8 cellular contexts compared by ENCODE assay signal in the genomic region with DNA sequence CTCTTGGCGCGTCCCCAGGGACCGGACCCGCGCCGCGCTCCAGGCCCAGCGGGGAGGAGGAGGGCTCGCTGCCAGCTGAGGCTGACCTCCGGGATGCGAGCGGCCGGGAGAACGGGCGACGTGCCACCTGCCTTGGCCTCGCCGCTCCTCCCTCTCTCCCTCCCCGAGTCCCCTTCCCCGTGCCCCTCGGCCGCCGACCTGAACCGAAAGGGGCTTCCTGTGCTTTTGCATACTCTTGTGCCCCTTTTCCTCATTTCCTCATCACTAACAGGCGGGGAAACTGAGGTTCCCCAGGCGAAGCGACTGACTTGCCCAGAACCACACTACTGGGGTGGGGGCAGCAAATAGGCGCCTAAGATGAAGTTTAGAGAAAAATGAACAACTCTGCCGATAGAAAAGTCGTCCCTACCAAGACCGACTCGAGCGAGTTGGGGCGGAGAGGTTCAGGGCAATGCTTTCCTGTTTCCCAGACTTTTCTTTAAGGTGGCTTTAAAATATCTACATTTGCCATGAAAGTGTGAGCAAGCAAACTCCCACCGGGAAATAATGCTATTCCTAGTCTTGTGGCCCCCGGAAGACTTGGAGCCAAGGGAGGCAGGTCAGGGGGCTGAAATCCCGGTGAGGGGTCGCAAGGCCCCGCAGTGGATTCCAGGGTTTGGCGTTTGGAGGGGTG. TPM values are rescaled to one million over a fixed set of nuclear protein-coding genes. Genes with fewer than 3 reads are reported as not detected.
DNase-seq lines count a peak whose midpoint lies in the region; ATAC-seq, FAIRE-seq and TF ChIP-seq lines count a peak whose summit lies in the region.

No MANE protein-coding gene starts in this region.

- H3K36me3 Mint-ChIP-seq in CD4-positive, CD25-positive, alpha-beta regulatory T cell, result peaks cover 8% of the 10 kb centered on the region
- H3K36me3 Mint-ChIP-seq in HFFc6 (ENCODE audit: low read depth), result peaks cover 35% of the 10 kb centered on the region

- FAIRE-seq in pancreas (lab: Jason Lieb, UNC), result no peak

- H3K4me1 Mint-ChIP-seq in CD4-positive, CD25-positive, alpha-beta regulatory T cell, result peaks cover 29 to 76% (median 55%) of the 10 kb centered on the region in 4 donors
- H3K4me1 Mint-ChIP-seq in HFFc6 (ENCODE audit: low read depth), result peaks cover 70% of the 10 kb centered on the region

- intact Hi-C loops in pancreas (cut with DNase I), result loop anchor here in 2 of 3 donors (5.0 to 10.0 kb wide), 3 partner anchors 54 to 133 kb away; no protein-coding TSS in a partner anchor

- peaks cover 25% of the 10 kb centered on the region for H3K36me3 ChIP-seq in CD4-positive, CD25-positive, alpha-beta regulatory T cell (ENCODE audit: control insufficient read depth, insufficient read depth, low read length)
- peaks cover 26% of the 10 kb centered on the region for H3K36me3 ChIP-seq in WERI-Rb-1
- peaks cover 0 to 30% (median 11%) of the 10 kb centered on the region in 3 donors for H3K36me3 ChIP-seq in pancreas

- TF ChIP-seq CTCF in HFFc6 (IDR thresholded peaks at IDR 0.05) (no peak), WERI-Rb-1 (IDR thresholded peaks at IDR 0.05; ENCODE audit: low read depth, low read length) (no peak), fibroblast of pulmonary artery (IDR thresholded peaks at IDR 0.05; ENCODE audit: low read length, missing control alignments) (no peak), pancreas (IDR thresholded peaks at IDR 0.05) (no peak)

- peaks cover 0 to 2% (median 0%) of the 10 kb centered on the region in 7 donors for H3K9me3 Mint-ChIP-seq in CD4-positive, CD25-positive, alpha-beta regulatory T cell
- peaks cover 37% of the 10 kb centered on the region for H3K9me3 Mint-ChIP-seq in HFFc6

- H3K27me3 Mint-ChIP-seq in CD4-positive, CD25-positive, alpha-beta regulatory T cell, result peaks cover 15% of the 10 kb centered on the region
- peaks cover 43% of the 10 kb centered on the region for H3K27me3 Mint-ChIP-seq in HFFc6 (ENCODE audit: insufficient read depth)

- WGBS in pancreas, 2 donors, result 0 to 1% methylated on average over 33 to 40 of the region's 40 CpGs

- peak overlapping the region; percentile 84 for H3K4me3 ChIP-seq in CD4-positive, CD25-positive, alpha-beta regulatory T cell (ENCODE audit: low read depth, low read length)
- H3K4me3 ChIP-seq in WERI-Rb-1 (ENCODE audit: low read depth, low read length) (peak overlapping the region; percentile 87), fibroblast of pulmonary artery (replicated peaks; ENCODE audit: low read depth, low read length) (peak overlapping the region; percentile 47), pancreas (peak overlapping the region in 3 of 4 donors; percentile 64 to 100 (median 90))

- no peaks in the 10 kb centered on the region for H3K27me3 ChIP-seq in CD4-positive, CD25-positive, alpha-beta regulatory T cell (ENCODE audit: control insufficient read depth, insufficient read depth, low read length)
- H3K27me3 ChIP-seq in WERI-Rb-1 (ENCODE audit: insufficient read depth, low read depth, severe bottlenecking) (no peaks in the 10 kb centered on the region), pancreas (no peaks in the 10 kb centered on the region)

- H3K4me3 Mint-ChIP-seq in CD4-positive, CD25-positive, alpha-beta regulatory T cell, result peak overlapping the region; percentile 94 to 99 (median 96)
- H3K4me3 Mint-ChIP-seq in HFFc6, result peak overlapping the region; percentile 99

- no peaks in the 10 kb centered on the region for H3K9me3 ChIP-seq in CD4-positive, CD25-positive, alpha-beta regulatory T cell (ENCODE audit: control insufficient read depth in 2 of 2, low read length in 2 of 2)
- H3K9me3 ChIP-seq in WERI-Rb-1 (ENCODE audit: severe bottlenecking) (no peaks in the 10 kb centered on the region), pancreas (no peaks in the 10 kb centered on the region)

- DNase-seq in CD4-positive, CD25-positive, alpha-beta regulatory T cell, result peak in 1 of 3 donors; percentile 53
- no peak for DNase-seq in HFFc6
- DNase-seq in WERI-Rb-1, result no peak
- no peak for DNase-seq in fibroblast of pulmonary artery (ENCODE audit: low read depth)
- no peak for DNase-seq in pancreas
- no peak for DNase-seq in NCI-H526 treated with DMSO at 0.1 percent for 48 hours (lab: John Stamatoyannopoulos, UW)
- no peak for DNase-seq in NCI-H446 (lab: John Stamatoyannopoulos, UW)
- no peak for DNase-seq in stimulated activated CD4-positive, alpha-beta T cell treated with anti-CD3 and anti-CD28 coated beads, Interleukin-15, amount 100 ng/mL, for 24 hours

- no peak for ATAC-seq in CD4-positive, CD25-positive, alpha-beta regulatory T cell (ENCODE audit: low read depth in 2 of 2)
- ATAC-seq in pancreas, result peak in 2 of 4 donors; percentile 0

- H3K4me1 ChIP-seq in CD4-positive, CD25-positive, alpha-beta regulatory T cell (ENCODE audit: control insufficient read depth, insufficient read depth, low read length, poor library complexity, severe bottlenecking), result peaks cover 60% of the 10 kb centered on the region
- H3K4me1 ChIP-seq in pancreas, result peaks cover 0 to 31% (median 11%) of the 10 kb centered on the region in 3 donors

- H3K27ac Mint-ChIP-seq in CD4-positive, CD25-positive, alpha-beta regulatory T cell, result peak overlapping the region; percentile 97 to 100 (median 100)
- H3K27ac Mint-ChIP-seq in HFFc6, result peak overlapping the region; percentile 99

- peak overlapping the region; percentile 100 for H3K27ac ChIP-seq in CD4-positive, CD25-positive, alpha-beta regulatory T cell (ENCODE audit: insufficient read depth, low read length, poor library complexity, severe bottlenecking)
- H3K27ac ChIP-seq in WERI-Rb-1, result peak overlapping the region; percentile 97
- H3K27ac ChIP-seq in pancreas, result peak overlapping the region; percentile 98 to 100 (median 100)

RNA-seq across cellular contexts. Expression of a gene that starts 0.6 kb away (rescaled TPM):
- 2,095 TPM for total RNA-seq in CD4-positive, CD25-positive, alpha-beta regulatory T cell
- polyA plus RNA-seq in CD4-positive, CD25-positive, alpha-beta regulatory T cell, result 100 to 1,000 TPM; 298 to 551 (median 412) TPM
- 100 to 1,000 TPM; 213 to 319 (median 307) TPM for total RNA-seq in HFFc6 (2021; fragmentation: NEBNext Ultra II Directional; extraction: Animal tissue kit (Norgen Biotek cat#: 25700))
- total RNA-seq in pancreas, result 100 to 1,000 TPM in 1 of 6 donors, 10 to 100 TPM in 5; 18.6 to 198 (median 55.5) TPM
- 10 to 100 TPM; 46.3 to 75.1 TPM for polyA plus RNA-seq in pancreas
